ENCODE assay signal across 8 cellular contexts in genomic region chr9:126860077-126860756, GRCh38. TPM values are rescaled to one million over a fixed set of nuclear protein-coding genes. Genes with fewer than 3 reads are reported as not detected.
DNase-seq lines count a peak whose midpoint lies in the region; ATAC-seq and TF ChIP-seq lines count a peak whose summit lies in the region.

ZBTB34 (plus strand) TSS chr9:126860639; CDS start chr9:126879400, 18,761 bp downstream.

- H3K4me3 ChIP-seq in AG09309 (ENCODE audit: control insufficient read depth, low read depth, low read length) (peak within 1 kb of the TSS; percentile 75), endocrine pancreas (ENCODE audit: control insufficient read depth, insufficient read depth, low read length) (peak within 1 kb of the TSS; percentile 70), mononuclear cell (ENCODE audit: low read length) (peak within 1 kb of the TSS; percentile 73)

- H3K9ac ChIP-seq in endocrine pancreas (ENCODE audit: control insufficient read depth, insufficient read depth, low read length), result peak within 1 kb of the TSS; percentile 83

- no peaks in the 10 kb centered on the region for H3K36me3 ChIP-seq in endocrine pancreas (ENCODE audit: control insufficient read depth, insufficient read depth, low read length)

- peak; percentile 60 for ATAC-seq in HG03064 (IDR thresholded peaks at IDR 0.05; ENCODE audit: low read depth, unreplicated experiment)

- peak; percentile 93 for TF ChIP-seq CTCF in AG09309 (IDR thresholded peaks at IDR 0.05; ENCODE audit: control insufficient read depth, insufficient read depth, low read depth, low read length, missing control alignments)

- TF ChIP-seq POLR2A in GM18526 (IDR thresholded peaks at IDR 0.05; ENCODE audit: extremely low read depth, insufficient read length), result peak; percentile 82

- DNase-seq in AG09309 (ENCODE audit: low read depth) (no peak), NCI-H69 (lab: John Stamatoyannopoulos, UW) (peak; percentile 90)
- peak; percentile 63 to 85 (median 70) for DNase-seq in activated CD8-positive, alpha-beta memory T cell treated with anti-CD3 and anti-CD28 coated beads for 48 hours (ENCODE audit: low read depth in 2 of 3, low spot score in 2 of 3)
- peak; percentile 62 for DNase-seq in stimulated activated CD8-positive, alpha-beta memory T cell treated with anti-CD3 and anti-CD28 coated beads, Interleukin-4, amount 100 ng/mL, for 24 hours (ENCODE audit: low read depth)

- H3K4me1 ChIP-seq in endocrine pancreas (ENCODE audit: control insufficient read depth, insufficient read depth, low read length) (peaks cover 3% of the 10 kb centered on the region), mononuclear cell (ENCODE audit: insufficient read depth, low read length) (peaks cover 41% of the 10 kb centered on the region)

- H3K27me3 ChIP-seq in endocrine pancreas (ENCODE audit: control insufficient read depth, insufficient read depth, low read length) (no peaks in the 10 kb centered on the region), mononuclear cell (ENCODE audit: insufficient read depth, low read length) (no peaks in the 10 kb centered on the region)

- H3K9me3 ChIP-seq in endocrine pancreas (ENCODE audit: control insufficient read depth, low read length), result no peaks in the 10 kb centered on the region
- H3K9me3 ChIP-seq in mononuclear cell (ENCODE audit: low read depth, low read length), result no peaks in the 10 kb centered on the region

RNA-seq across cellular contexts. Expression of gene ZBTB34, which starts in this region (rescaled TPM):
- total RNA-seq in mononuclear cell, result 10.9 TPM
